ENCODE assay signal across 13 cellular contexts in the genomic region with DNA sequence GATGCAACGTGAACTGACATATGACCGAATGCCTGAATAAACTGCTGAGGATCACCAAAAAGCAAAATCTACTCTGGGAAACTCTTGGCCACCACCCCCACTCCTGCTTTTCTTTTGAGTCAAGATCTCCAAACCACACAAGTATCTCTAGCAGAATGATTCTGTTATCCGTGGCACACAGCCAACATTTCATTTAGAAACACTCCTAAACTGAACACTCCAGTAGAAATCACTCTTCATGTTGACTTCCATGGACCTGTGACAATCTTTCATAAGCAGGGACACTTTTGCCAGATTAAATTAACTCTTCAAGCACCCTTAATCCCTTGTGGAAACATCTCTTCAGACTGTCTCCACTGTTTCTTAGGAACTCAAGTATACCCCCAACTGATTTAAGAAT. TPM values are rescaled to one million over a fixed set of nuclear protein-coding genes. Genes with fewer than 3 reads are reported as not detected.
A peak's percentile ranks its signal among the peaks of the same experiment; 100 is the strongest.
DNase-seq lines count a peak whose midpoint lies in the region; ATAC-seq and TF ChIP-seq lines count a peak whose summit lies in the region.
"Had no signal": no experiment of that assay in that cellular context is flagged by ENCODE, and none has a peak within 500 bp of the region (broad histone marks: within the 10 kb centered on the region; RNA-seq: fewer than 3 reads in every experiment).

No MANE protein-coding gene starts in this region.

- H3K27ac Mint-ChIP-seq in CD4-positive, alpha-beta T cell = no peak overlapping the region
- H3K27ac Mint-ChIP-seq: B cell had no signal

- peaks cover 6% of the 10 kb centered on the region for H3K36me3 Mint-ChIP-seq in CD4-positive, alpha-beta T cell (ENCODE audit: low read depth)

- H3K4me1 Mint-ChIP-seq in CD4-positive, alpha-beta T cell (ENCODE audit: low read depth) = no peaks in the 10 kb centered on the region

- no peaks in the 10 kb centered on the region for H3K27me3 Mint-ChIP-seq in CD4-positive, alpha-beta T cell

- no peak overlapping the region for H3K27ac ChIP-seq in CD4-positive, alpha-beta T cell (ENCODE audit: low read depth, low read length)

- TF ChIP-seq CTCF in fibroblast of pulmonary artery (IDR thresholded peaks at IDR 0.05; ENCODE audit: low read length, missing control alignments) = no peak
- TF ChIP-seq CTCF in CD4-positive, alpha-beta T cell (IDR thresholded peaks at IDR 0.05) = no peak

- no peaks in the 10 kb centered on the region for H3K27me3 ChIP-seq in CD4-positive, alpha-beta T cell (ENCODE audit: control insufficient read depth, insufficient read depth, low read length)

- no peak for ATAC-seq in CD4-positive, alpha-beta T cell (ENCODE audit: poor library complexity)

- POLR2A ChIA-PET in CD4-positive, alpha-beta T cell (lab: Charles Lee) = no interaction called here

- DNase-seq in NCI-H510A treated with DMSO at 0.1 percent for 48 hours (lab: John Stamatoyannopoulos, UW) (peak; percentile 19), NCI-H510A (lab: John Stamatoyannopoulos, UW) (no peak), NCI-H345 treated with DMSO at 0.1 percent for 48 hours (lab: John Stamatoyannopoulos, UW; ENCODE audit: unreplicated experiment) (peak; percentile 16), fibroblast of pulmonary artery (ENCODE audit: low read depth) (peak; percentile 44), skeletal muscle cell (ENCODE audit: low read depth) (peak; percentile 60), erythroblast (lab: John Stamatoyannopoulos, UW) (no peak)
- no peak for DNase-seq in CD4-positive, alpha-beta T cell
- no peak for DNase-seq in activated CD4-positive, CD25-positive, alpha-beta regulatory T cell (lab: John Stamatoyannopoulos, UW)
- DNase-seq: activated gamma-delta T cell; stimulated activated naive CD4-positive, alpha-beta T cell had no signal

- intact Hi-C loops in CD4-positive, alpha-beta T cell (cut with DNase I, micrococcal nuclease) = no loop called here

- CTCF ChIA-PET in CD4-positive, alpha-beta T cell (lab: Charles Lee) = no interaction called here

- H3K4me3 ChIP-seq in fibroblast of pulmonary artery (replicated peaks; ENCODE audit: low read depth, low read length) = no peak overlapping the region
- H3K4me3 ChIP-seq in skeletal muscle cell (ENCODE audit: low read depth, low read length) = no peak overlapping the region

- H3K9me3 ChIP-seq in CD4-positive, alpha-beta T cell (ENCODE audit: control insufficient read depth, low read length) = no peaks in the 10 kb centered on the region

- H3K9me3 Mint-ChIP-seq in CD4-positive, alpha-beta T cell = no peaks in the 10 kb centered on the region

- TF ChIP-seq POLR2A in erythroblast (IDR thresholded peaks at IDR 0.05; ENCODE audit: low read length) = no peak

- no peak overlapping the region for H3K4me3 Mint-ChIP-seq in CD4-positive, alpha-beta T cell
- H3K4me3 Mint-ChIP-seq: B cell had no signal

RNA-seq across cellular contexts. Expression of a gene that starts 44.4 kb away (rescaled TPM):
- total RNA-seq in CD4-positive, alpha-beta T cell = not detected
- total RNA-seq: B cell; epithelial cell of proximal tubule; T-helper 1 cell treated with Interleukin-12 subunit alpha and Interleukin-12 subunit beta and Interleukin-4 antibody, amounts not matched to agents 30 ng/mL and 1 ng/mL, for 36 hours had no signal

Comparison
In these comparisons a context has a peak if more than half of its experiments do, and no peak if none do; other contexts are left out.
1. DNase-seq: peak in NCI-H510A treated with DMSO at 0.1 percent for 48 hours (single experiment), NCI-H345 treated with DMSO at 0.1 percent for 48 hours (single experiment), fibroblast of pulmonary artery (single experiment) and skeletal muscle cell (single experiment); none in NCI-H510A (single experiment), erythroblast (0 of 2), CD4-positive, alpha-beta T cell (0 of 10) and activated CD4-positive, CD25-positive, alpha-beta regulatory T cell (0 of 4).